ENCODE assay signal across 1 cellular context in the genomic region with DNA sequence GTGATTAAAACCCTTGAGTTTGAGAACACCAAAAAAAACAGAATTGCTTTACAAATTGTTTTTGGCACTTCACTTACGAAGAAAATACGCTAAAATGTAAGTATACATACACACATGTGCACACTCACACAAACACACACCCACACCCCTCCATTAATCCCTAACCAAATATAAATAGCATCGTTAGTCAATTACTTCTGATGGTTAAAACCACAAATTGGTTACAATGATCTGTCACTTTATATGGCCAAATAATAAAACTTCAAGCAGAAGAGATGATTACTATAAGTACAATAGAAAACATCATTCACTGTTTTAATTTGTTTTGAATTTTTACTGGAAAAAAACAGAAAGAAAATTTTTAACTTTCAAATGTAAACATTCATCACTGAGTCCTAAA.
TF ChIP-seq lines count a peak whose summit lies in the region.

No MANE protein-coding gene starts in this region.

TF ChIP-seq in SK-N-SH, 30 proteins besides CTCF, POLR2A, EP300 and RAD21 (continued from another document):
- TF ChIP-seq, protein P1, sequence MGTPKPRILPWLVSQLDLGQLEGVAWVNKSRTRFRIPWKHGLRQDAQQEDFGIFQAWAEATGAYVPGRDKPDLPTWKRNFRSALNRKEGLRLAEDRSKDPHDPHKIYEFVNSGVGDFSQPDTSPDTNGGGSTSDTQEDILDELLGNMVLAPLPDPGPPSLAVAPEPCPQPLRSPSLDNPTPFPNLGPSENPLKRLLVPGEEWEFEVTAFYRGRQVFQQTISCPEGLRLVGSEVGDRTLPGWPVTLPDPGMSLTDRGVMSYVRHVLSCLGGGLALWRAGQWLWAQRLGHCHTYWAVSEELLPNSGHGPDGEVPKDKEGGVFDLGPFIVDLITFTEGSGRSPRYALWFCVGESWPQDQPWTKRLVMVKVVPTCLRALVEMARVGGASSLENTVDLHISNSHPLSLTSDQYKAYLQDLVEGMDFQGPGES (IDR thresholded peaks at IDR 0.05; ENCODE audit: low read depth, low read length), result no peak
